In genomic region chr1:184701821-184702220, GRCh38 we compare ENCODE assay signal across 18 cellular contexts.
"Had no signal": no experiment of that assay in that cellular context is flagged by ENCODE, and none has a peak within 500 bp of the region (broad histone marks: within the 10 kb centered on the region; RNA-seq: fewer than 3 reads in every experiment).

No MANE protein-coding gene starts in this region.

- DNase-seq: activated CD4-positive, alpha-beta T cell treated with anti-CD3 and anti-CD28 coated beads for 4 hours; activated CD8-positive, alpha-beta memory T cell treated with anti-CD3 and anti-CD28 coated beads, Interleukin-2, amount 50 U/mL, for 4 hours; activated CD8-positive, alpha-beta T cell treated with anti-CD3 and anti-CD28 coated beads for 36 hours; activated effector memory CD4-positive, alpha-beta T cell treated with anti-CD3 and anti-CD28 coated beads, Interleukin-2, amount 50 U/mL, for 16 hours; activated T-cell treated with anti-CD3 and anti-CD28 coated beads, Interleukin-2, amount 50 U/mL, for 48 hours; amniotic stem cell; cortex of kidney; effector CD4-positive, alpha-beta T cell; foreskin keratinocyte; immature natural killer cell; left cardiac atrium; midbrain; stimulated activated CD4-positive, alpha-beta T cell treated with anti-CD3 and anti-CD28 coated beads, Interleukin-2, amount 100 ng/mL, for 48 hours; T-helper 17 cell had no signal

- H3K27ac ChIP-seq: foreskin keratinocyte had no signal

- FAIRE-seq: endothelial cell of umbilical vein had no signal

- H3K4me1 ChIP-seq: foreskin keratinocyte had no signal

- H3K27me3 ChIP-seq: foreskin keratinocyte had no signal

- ATAC-seq: activated CD8-positive, alpha-beta T cell treated with anti-CD3 and anti-CD28 coated beads for 36 hours; activated naive CD4-positive, alpha-beta T cell treated with anti-CD3 and anti-CD28 coated beads, Interleukin-2, amount 50 U/mL, for 72 hours; foreskin keratinocyte; stimulated activated memory B cell treated with anti-CD40 and anti-IgM and Interleukin-4, amounts not matched to agents 10 μg/mL and 1 μg/mL and 100 μg/mL, for 72 hours; T-helper 17 cell had no signal

- H3K4me3 ChIP-seq: lung had no signal
